1 cellular context compared by ENCODE assay signal in genomic region chr17:17433260-17433659, GRCh38.
TF ChIP-seq lines count a peak whose summit lies in the region.

No MANE protein-coding gene starts in this region.

TF ChIP-seq in HepG2, 621 proteins besides CTCF, POLR2A, EP300 and RAD21 (continued from another document and continues in another):
- TF ChIP-seq BRF2 (CRISPR knock-in tag; IDR thresholded peaks at IDR 0.05) (no peak), ZNF101 (CRISPR knock-in tag; IDR thresholded peaks at IDR 0.05; ENCODE audit: borderline replicate concordance, low read depth) (no peak), XBP1 (CRISPR knock-in tag; IDR thresholded peaks at IDR 0.05) (no peak), ZNF468 (CRISPR knock-in tag; IDR thresholded peaks at IDR 0.05) (no peak), MAX (IDR thresholded peaks at IDR 0.05) (no peak), ZFP36 (IDR thresholded peaks at IDR 0.05; ENCODE audit: borderline replicate concordance, low read depth, low read length, partially characterized antibody) (no peak), ATRX (CRISPR knock-in tag; IDR thresholded peaks at IDR 0.05; ENCODE audit: borderline replicate concordance) (no peak), KLF12 (CRISPR knock-in tag; IDR thresholded peaks at IDR 0.05; ENCODE audit: borderline replicate concordance) (no peak), CEBPG (CRISPR knock-in tag; IDR thresholded peaks at IDR 0.05) (peak; percentile 90), ZNF616 (CRISPR knock-in tag; IDR thresholded peaks at IDR 0.05; ENCODE audit: low read depth) (no peak), NFKBIZ (CRISPR knock-in tag; IDR thresholded peaks at IDR 0.05) (no peak), ZNF180 (CRISPR knock-in tag; IDR thresholded peaks at IDR 0.05; ENCODE audit: borderline replicate concordance, low read depth) (no peak), SP1 (IDR thresholded peaks at IDR 0.05) (no peak), SP1 (CRISPR knock-in tag; IDR thresholded peaks at IDR 0.05) (no peak), FOSL1 (CRISPR knock-in tag; IDR thresholded peaks at IDR 0.05; ENCODE audit: borderline replicate concordance) (no peak), LRRFIP1 (CRISPR knock-in tag; conservative IDR thresholded peaks at IDR 0.05) (no peak), JUN (CRISPR knock-in tag; IDR thresholded peaks at IDR 0.05) (no peak), ETV5 (CRISPR knock-in tag; IDR thresholded peaks at IDR 0.05; ENCODE audit: borderline replicate concordance) (no peak), ZFP36L1 (CRISPR knock-in tag; IDR thresholded peaks at IDR 0.05) (no peak), KMT2B (CRISPR knock-in tag; IDR thresholded peaks at IDR 0.05) (no peak), KDM3A (CRISPR knock-in tag; IDR thresholded peaks at IDR 0.05; ENCODE audit: low read depth) (no peak), ZNF576 (CRISPR knock-in tag; IDR thresholded peaks at IDR 0.05) (no peak), IRF9 (CRISPR knock-in tag; IDR thresholded peaks at IDR 0.05; ENCODE audit: borderline replicate concordance) (no peak), ARNT2 (CRISPR knock-in tag; IDR thresholded peaks at IDR 0.05; ENCODE audit: low read depth) (no peak), PAF1 (CRISPR knock-in tag; IDR thresholded peaks at IDR 0.05) (no peak), ZNF20 (CRISPR knock-in tag; IDR thresholded peaks at IDR 0.05) (no peak), MTA3 (CRISPR knock-in tag; IDR thresholded peaks at IDR 0.05) (no peak), TRIM24 (CRISPR knock-in tag; IDR thresholded peaks at IDR 0.05) (no peak), ZNF646 (CRISPR knock-in tag; IDR thresholded peaks at IDR 0.05) (no peak), MIER3 (CRISPR knock-in tag; IDR thresholded peaks at IDR 0.05; ENCODE audit: borderline replicate concordance) (0 out of 2 replicates have a peak, but pooled peaks have one; percentile 46), NFYB (CRISPR knock-in tag; IDR thresholded peaks at IDR 0.05) (no peak), ZBTB37 (CRISPR knock-in tag; IDR thresholded peaks at IDR 0.05) (no peak), ZNF768 (CRISPR knock-in tag; IDR thresholded peaks at IDR 0.05) (no peak), SMAD9 (CRISPR knock-in tag; IDR thresholded peaks at IDR 0.05) (no peak), MXD4 (CRISPR knock-in tag; IDR thresholded peaks at IDR 0.05) (no peak), MEF2D (CRISPR knock-in tag; IDR thresholded peaks at IDR 0.05) (no peak), SMC3 (IDR thresholded peaks at IDR 0.05; ENCODE audit: low read length) (peak; percentile 39; the same call in 1 of the 2 replicates), NFIB (CRISPR knock-in tag; IDR thresholded peaks at IDR 0.05; ENCODE audit: borderline replicate concordance) (no peak), SAP130 (CRISPR knock-in tag; IDR thresholded peaks at IDR 0.05; ENCODE audit: low read depth) (peak; percentile 46; the same call in 1 of the 2 replicates), THAP11 (CRISPR knock-in tag; IDR thresholded peaks at IDR 0.05) (peak; percentile 32; the same call in 1 of the 2 replicates), MED1 (CRISPR knock-in tag; IDR thresholded peaks at IDR 0.05) (0 out of 2 replicates have a peak, but pooled peaks have one; percentile 19), ZFP37 (CRISPR knock-in tag; IDR thresholded peaks at IDR 0.05; ENCODE audit: borderline replicate concordance) (no peak), ZNF766 (CRISPR knock-in tag; IDR thresholded peaks at IDR 0.05; ENCODE audit: borderline replicate concordance) (no peak), ZNF513 (CRISPR knock-in tag; conservative IDR thresholded peaks at IDR 0.05) (no peak), MTA1 (CRISPR knock-in tag; IDR thresholded peaks at IDR 0.05; ENCODE audit: borderline replicate concordance) (no peak), ZNF282 (IDR thresholded peaks at IDR 0.05; ENCODE audit: partially characterized antibody) (no peak), RNF219 (CRISPR knock-in tag; IDR thresholded peaks at IDR 0.05) (no peak), ATF2 (CRISPR knock-in tag; IDR thresholded peaks at IDR 0.05) (no peak)
